ENCODE assay signal across 1 cellular context in the genomic region with DNA sequence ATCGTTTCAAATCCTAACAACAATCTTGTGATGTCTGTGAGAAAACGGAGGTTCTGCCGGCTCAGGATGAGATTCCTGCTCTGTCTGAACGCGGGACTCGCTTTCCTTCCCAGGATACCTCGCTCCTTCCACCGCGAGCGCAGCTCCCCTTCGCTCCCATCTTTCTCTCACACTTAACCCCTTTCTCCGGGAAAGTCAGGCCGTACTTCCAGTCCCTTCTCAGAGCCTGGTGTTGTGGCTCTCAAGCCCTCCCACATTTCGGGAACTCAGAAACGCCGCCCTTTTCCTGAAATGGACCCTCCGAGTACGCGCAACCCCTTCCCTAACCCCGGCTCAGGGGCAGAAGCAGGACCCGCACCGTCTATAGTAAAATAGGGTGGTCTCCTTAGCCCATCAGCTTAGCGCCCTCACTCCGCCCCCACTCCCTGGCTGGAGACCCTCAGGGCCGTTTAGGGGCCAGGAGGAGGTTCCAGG.
TF ChIP-seq lines count a peak whose summit lies in the region.

No MANE protein-coding gene starts in this region.

TF ChIP-seq in GM12878, 131 proteins besides CTCF, POLR2A, EP300 and RAD21 (continued from another document):
- TF ChIP-seq, protein P1, sequence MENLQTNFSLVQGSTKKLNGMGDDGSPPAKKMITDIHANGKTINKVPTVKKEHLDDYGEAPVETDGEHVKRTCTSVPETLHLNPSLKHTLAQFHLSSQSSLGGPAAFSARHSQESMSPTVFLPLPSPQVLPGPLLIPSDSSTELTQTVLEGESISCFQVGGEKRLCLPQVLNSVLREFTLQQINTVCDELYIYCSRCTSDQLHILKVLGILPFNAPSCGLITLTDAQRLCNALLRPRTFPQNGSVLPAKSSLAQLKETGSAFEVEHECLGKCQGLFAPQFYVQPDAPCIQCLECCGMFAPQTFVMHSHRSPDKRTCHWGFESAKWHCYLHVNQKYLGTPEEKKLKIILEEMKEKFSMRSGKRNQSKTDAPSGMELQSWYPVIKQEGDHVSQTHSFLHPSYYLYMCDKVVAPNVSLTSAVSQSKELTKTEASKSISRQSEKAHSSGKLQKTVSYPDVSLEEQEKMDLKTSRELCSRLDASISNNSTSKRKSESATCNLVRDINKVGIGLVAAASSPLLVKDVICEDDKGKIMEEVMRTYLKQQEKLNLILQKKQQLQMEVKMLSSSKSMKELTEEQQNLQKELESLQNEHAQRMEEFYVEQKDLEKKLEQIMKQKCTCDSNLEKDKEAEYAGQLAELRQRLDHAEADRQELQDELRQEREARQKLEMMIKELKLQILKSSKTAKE (IDR thresholded peaks at IDR 0.05; ENCODE audit: low read depth, poor library complexity, severe bottlenecking) = peak; percentile 40
- TF ChIP-seq RAD51 (IDR thresholded peaks at IDR 0.05) (no peak), SMC3 (IDR thresholded peaks at IDR 0.05; ENCODE audit: borderline replicate concordance, low read length) (0 out of 2 replicates have a peak, but pooled peaks have one; percentile 8), MTA2 (IDR thresholded peaks at IDR 0.05; ENCODE audit: low read depth) (peak; percentile 66; the same call in 1 of the 2 replicates), PAX5 (IDR thresholded peaks at IDR 0.05; ENCODE audit: borderline replicate concordance, low read depth, low read length) (no peak), IKZF2 (IDR thresholded peaks at IDR 0.05) (peak in 1 of 2 experiments; percentile 62; a peak in 2 of 4 replicates), BHLHE40 (IDR thresholded peaks at IDR 0.05; ENCODE audit: borderline replicate concordance in 1 of 2, low read depth in 2 of 2, low read length in 1 of 2) (no peak), ZNF207 (IDR thresholded peaks at IDR 0.05; ENCODE audit: borderline replicate concordance) (0 out of 2 replicates have a peak, but pooled peaks have one; percentile 19), WRNIP1 (IDR thresholded peaks at IDR 0.05; ENCODE audit: borderline replicate concordance, low read depth, low read length) (0 out of 2 replicates have a peak, but pooled peaks have one; percentile 70), LARP7 (IDR thresholded peaks at IDR 0.05) (0 out of 2 replicates have a peak, but pooled peaks have one; percentile 57), ZNF384 (IDR thresholded peaks at IDR 0.05; ENCODE audit: borderline replicate concordance, low read depth, low read length) (no peak)
- TF ChIP-seq, protein P2, sequence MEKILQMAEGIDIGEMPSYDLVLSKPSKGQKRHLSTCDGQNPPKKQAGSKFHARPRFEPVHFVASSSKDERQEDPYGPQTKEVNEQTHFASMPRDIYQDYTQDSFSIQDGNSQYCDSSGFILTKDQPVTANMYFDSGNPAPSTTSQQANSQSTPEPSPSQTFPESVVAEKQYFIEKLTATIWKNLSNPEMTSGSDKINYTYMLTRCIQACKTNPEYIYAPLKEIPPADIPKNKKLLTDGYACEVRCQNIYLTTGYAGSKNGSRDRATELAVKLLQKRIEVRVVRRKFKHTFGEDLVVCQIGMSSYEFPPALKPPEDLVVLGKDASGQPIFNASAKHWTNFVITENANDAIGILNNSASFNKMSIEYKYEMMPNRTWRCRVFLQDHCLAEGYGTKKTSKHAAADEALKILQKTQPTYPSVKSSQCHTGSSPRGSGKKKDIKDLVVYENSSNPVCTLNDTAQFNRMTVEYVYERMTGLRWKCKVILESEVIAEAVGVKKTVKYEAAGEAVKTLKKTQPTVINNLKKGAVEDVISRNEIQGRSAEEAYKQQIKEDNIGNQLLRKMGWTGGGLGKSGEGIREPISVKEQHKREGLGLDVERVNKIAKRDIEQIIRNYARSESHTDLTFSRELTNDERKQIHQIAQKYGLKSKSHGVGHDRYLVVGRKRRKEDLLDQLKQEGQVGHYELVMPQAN (conservative IDR thresholded peaks at IDR 0.05) = 0 out of 2 replicates have a peak, but pooled peaks have one; percentile 27
- TF ChIP-seq, protein P3, sequence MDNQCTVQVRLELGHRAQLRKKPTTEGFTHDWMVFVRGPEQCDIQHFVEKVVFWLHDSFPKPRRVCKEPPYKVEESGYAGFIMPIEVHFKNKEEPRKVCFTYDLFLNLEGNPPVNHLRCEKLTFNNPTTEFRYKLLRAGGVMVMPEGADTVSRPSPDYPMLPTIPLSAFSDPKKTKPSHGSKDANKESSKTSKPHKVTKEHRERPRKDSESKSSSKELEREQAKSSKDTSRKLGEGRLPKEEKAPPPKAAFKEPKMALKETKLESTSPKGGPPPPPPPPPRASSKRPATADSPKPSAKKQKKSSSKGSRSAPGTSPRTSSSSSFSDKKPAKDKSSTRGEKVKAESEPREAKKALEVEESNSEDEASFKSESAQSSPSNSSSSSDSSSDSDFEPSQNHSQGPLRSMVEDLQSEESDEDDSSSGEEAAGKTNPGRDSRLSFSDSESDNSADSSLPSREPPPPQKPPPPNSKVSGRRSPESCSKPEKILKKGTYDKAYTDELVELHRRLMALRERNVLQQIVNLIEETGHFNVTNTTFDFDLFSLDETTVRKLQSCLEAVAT (IDR thresholded peaks at IDR 0.05) = peak; percentile 90
TF ChIP-seq in GM12878: peak in this region for 9.
